12 cellular contexts compared by ENCODE assay signal in the genomic region with DNA sequence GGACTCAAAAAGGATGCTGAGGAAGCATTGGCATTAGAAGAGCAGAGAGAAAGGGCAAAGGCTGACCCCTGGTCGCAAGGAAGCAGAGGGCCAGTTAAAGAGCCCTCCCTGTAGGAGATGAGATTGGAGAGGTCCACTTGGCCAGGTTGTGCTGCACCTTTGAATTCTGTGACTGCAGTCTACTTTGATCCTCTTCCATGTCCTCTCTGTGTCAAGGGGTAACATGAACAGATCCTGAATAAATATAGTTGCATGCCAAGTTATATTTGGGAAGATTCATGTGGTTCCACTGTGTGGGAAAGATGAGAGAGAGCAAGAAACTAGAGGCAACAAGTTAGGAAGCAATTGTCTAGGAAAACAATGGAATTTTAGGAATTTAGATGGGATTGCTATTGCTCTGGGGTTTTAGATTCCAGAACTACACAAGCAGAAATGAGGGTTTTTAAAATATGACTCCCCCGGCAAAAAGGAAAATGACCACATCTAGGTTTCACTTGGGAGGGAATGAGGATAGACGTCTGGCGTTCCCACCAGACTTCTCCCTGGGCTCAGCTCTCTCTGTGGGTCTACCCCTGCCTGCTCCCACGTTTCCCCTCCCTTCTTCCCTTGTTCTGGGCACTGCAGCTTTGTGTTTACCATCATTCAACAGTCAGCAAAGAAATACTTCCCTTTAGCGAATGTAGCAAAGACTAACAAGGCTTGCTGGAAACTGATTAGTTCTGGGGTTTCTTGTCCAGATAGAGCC.
DNase-seq lines count a peak whose midpoint lies in the region; ATAC-seq and TF ChIP-seq lines count a peak whose summit lies in the region.
"Had no signal": no experiment of that assay in that cellular context is flagged by ENCODE, and none has a peak within 500 bp of the region (broad histone marks: within the 10 kb centered on the region; RNA-seq: fewer than 3 reads in every experiment).

No MANE protein-coding gene starts in this region.

- H3F3A ChIP-seq in GM23248 (ENCODE audit: insufficient read depth), result peaks cover 16% of the 10 kb centered on the region; the same call in 1 of the 2 replicates

- H3K9ac ChIP-seq in GM23248, result no peak overlapping the region

- 43 to 50% methylated on average over 6 of the region's 6 CpGs for WGBS in GM23248 (ENCODE audit: low coverage in 1 of 2, low lambda C conversion rate in 2 of 2, missing lambda C conversion rate in 2 of 2), 2 experiments
- WGBS in suprapubic skin, result 38% methylated on average over 6 of the region's 6 CpGs

- no peak for ATAC-seq in HG03378 (IDR thresholded peaks at IDR 0.05; ENCODE audit: unreplicated experiment)

- H3K4me3 ChIP-seq in GM23248, result no peak overlapping the region
- H3K4me3 ChIP-seq in suprapubic skin, result no peak overlapping the region

- peak overlapping the region; percentile 38 for H3K27ac Mint-ChIP-seq in dendritic cell treated with granulocyte-macrophage colony-stimulating factor and Interleukin-4, amounts not matched to agents 40 ng/mL and 50 ng/mL, for 4 days

- intact Hi-C loops in dendritic cell treated with granulocyte-macrophage colony-stimulating factor and Interleukin-4, amounts not matched to agents 40 ng/mL and 50 ng/mL, for 4 days (cut with micrococcal nuclease), result no loop called here
- intact Hi-C loops in posterior cingulate gyrus (cut with DNase I), result no loop called here

- no peak for TF ChIP-seq POLR2A in suprapubic skin (IDR thresholded peaks at IDR 0.05)

- peak overlapping the region; percentile 66 for H2AFZ ChIP-seq in GM23248

- H3K4me1 ChIP-seq in GM23248 (ENCODE audit: insufficient read depth) (peaks cover 11% of the 10 kb centered on the region), suprapubic skin (peaks cover 10% of the 10 kb centered on the region)

- no peak overlapping the region for H3K27ac ChIP-seq in GM23248
- peak overlapping the region; percentile 72 for H3K27ac ChIP-seq in suprapubic skin

- no peak for TF ChIP-seq EP300 in suprapubic skin (IDR thresholded peaks at IDR 0.05)

- H3K27me3 ChIP-seq in GM23248 (replicated peaks; ENCODE audit: insufficient read depth) (no peaks in the 10 kb centered on the region), suprapubic skin (no peaks in the 10 kb centered on the region)

- H3K4me1 Mint-ChIP-seq in dendritic cell treated with granulocyte-macrophage colony-stimulating factor and Interleukin-4, amounts not matched to agents 40 ng/mL and 50 ng/mL, for 4 days (ENCODE audit: low read depth), result peaks cover 70% of the 10 kb centered on the region

- H3K36me3 ChIP-seq in GM23248 (ENCODE audit: low read depth) (no peaks in the 10 kb centered on the region), suprapubic skin (no peaks in the 10 kb centered on the region)

- H3K4me3 Mint-ChIP-seq in dendritic cell treated with granulocyte-macrophage colony-stimulating factor and Interleukin-4, amounts not matched to agents 40 ng/mL and 50 ng/mL, for 4 days, result no peak overlapping the region
- H3K4me3 Mint-ChIP-seq: neural crest cell had no signal

- H3K9me3 ChIP-seq in GM23248 (ENCODE audit: low read depth) (no peaks in the 10 kb centered on the region), suprapubic skin (no peaks in the 10 kb centered on the region)
- H3K9me3 ChIP-seq: Caco-2 had no signal

- no peaks in the 10 kb centered on the region for H4K20me1 ChIP-seq in GM23248 (ENCODE audit: insufficient read depth)

- peak overlapping the region; percentile 40 for H3K4me2 ChIP-seq in GM23248 (ENCODE audit: unreplicated experiment)

- peaks cover 3% of the 10 kb centered on the region for H3K9me3 Mint-ChIP-seq in dendritic cell treated with granulocyte-macrophage colony-stimulating factor and Interleukin-4, amounts not matched to agents 40 ng/mL and 50 ng/mL, for 4 days
- H3K9me3 Mint-ChIP-seq: neural crest cell had no signal

- in situ Hi-C loops in GM23248 (cut with MboI), result no loop called here

- no peaks in the 10 kb centered on the region for H3K9me2 ChIP-seq in GM23248 (ENCODE audit: insufficient read depth)

- peaks cover under 1% of the 10 kb centered on the region for H3K36me3 Mint-ChIP-seq in dendritic cell treated with granulocyte-macrophage colony-stimulating factor and Interleukin-4, amounts not matched to agents 40 ng/mL and 50 ng/mL, for 4 days (ENCODE audit: low read depth)

- no peaks in the 10 kb centered on the region for H3K79me2 ChIP-seq in GM23248 (ENCODE audit: insufficient read depth)

- no peak for TF ChIP-seq CTCF in suprapubic skin (IDR thresholded peaks at IDR 0.05)

- H3K27me3 Mint-ChIP-seq in dendritic cell treated with granulocyte-macrophage colony-stimulating factor and Interleukin-4, amounts not matched to agents 40 ng/mL and 50 ng/mL, for 4 days, result no peaks in the 10 kb centered on the region

- DNase-seq in GM23248 (peak; percentile 22), medulla oblongata (ENCODE audit: extremely low spot score) (peak; percentile 55), suprapubic skin (ENCODE audit: low spot score in 2 of 2) (no peak), DMS79 (lab: John Stamatoyannopoulos, UW) (no peak), globus pallidus (ENCODE audit: low spot score) (no peak), posterior cingulate gyrus (no peak)
- DNase-seq: Caco-2, NCI-H748 treated with DMSO at 0.1 percent for 48 hours, T-helper 1 cell had no signal

Comparison
In these comparisons a context has a peak if more than half of its experiments do, and no peak if none do; other contexts are left out.
1. DNase-seq: peak in GM23248 (single experiment) and medulla oblongata (single experiment); none in suprapubic skin (0 of 2), DMS79 (single experiment), globus pallidus (single experiment) and posterior cingulate gyrus (0 of 10).